ENCODE assay signal across 10 cellular contexts in genomic region chr11:15010860-15011259, GRCh38. TPM values are rescaled to one million over a fixed set of nuclear protein-coding genes. Genes with fewer than 3 reads are reported as not detected.
"Had no signal": no experiment of that assay in that cellular context is flagged by ENCODE, and none has a peak within 500 bp of the region (broad histone marks: within the 10 kb centered on the region; RNA-seq: fewer than 3 reads in every experiment).

No MANE protein-coding gene starts in this region.

- FAIRE-seq: H1, H54, HTR-8/SVneo had no signal

- H3K4me2 ChIP-seq: GM23338 had no signal

- H2AFZ ChIP-seq: GM23338 had no signal

- ATAC-seq: GM23338 had no signal

- DNase-seq: H9, HCEC 1CT, HFFc6, KBM-7 had no signal

- H3K4me3 ChIP-seq: GM23338 had no signal

RNA-seq across cellular contexts. Expression of gene CALCA, which starts 38.7 kb away (rescaled TPM):
- total RNA-seq: H9, HFFc6, HT-29 had no signal
- polyA plus RNA-seq: IgD-negative memory B cell had no signal
